Comparison of ENCODE assay signal across 2 cellular contexts in genomic region chr2:96353606-96354095, GRCh38.
TF ChIP-seq lines count a peak whose summit lies in the region.

No MANE protein-coding gene starts in this region.

TF ChIP-seq in IMR-90, 13 proteins besides CTCF, POLR2A, EP300 and RAD21:
- no peak for TF ChIP-seq SMC3 (IDR thresholded peaks at IDR 0.05; ENCODE audit: low read depth, low read length)
- no peak for TF ChIP-seq RCOR1 (IDR thresholded peaks at IDR 0.05; ENCODE audit: insufficient replicate concordance, low read length)
- no peak for TF ChIP-seq FOS (IDR thresholded peaks at IDR 0.05; ENCODE audit: low read depth, low read length)
- TF ChIP-seq ELK1 (IDR thresholded peaks at IDR 0.05; ENCODE audit: borderline replicate concordance, low read depth, low read length) = no peak
- TF ChIP-seq BHLHE40 (IDR thresholded peaks at IDR 0.05; ENCODE audit: low read depth, low read length) = no peak
- TF ChIP-seq NFE2L2 (IDR thresholded peaks at IDR 0.05; ENCODE audit: low read depth, low read length) = no peak
- TF ChIP-seq MAFK (IDR thresholded peaks at IDR 0.05; ENCODE audit: low read depth, low read length) = no peak
- TF ChIP-seq MAZ (IDR thresholded peaks at IDR 0.05; ENCODE audit: borderline replicate concordance, low read depth, low read length) = no peak
- no peak for TF ChIP-seq USF2 (IDR thresholded peaks at IDR 0.05; ENCODE audit: low read depth, low read length)
- TF ChIP-seq MXI1 (IDR thresholded peaks at IDR 0.05; ENCODE audit: borderline replicate concordance, low read depth, low read length) = no peak
- no peak for TF ChIP-seq CHD1 (IDR thresholded peaks at IDR 0.05; ENCODE audit: low read depth, low read length)

TF ChIP-seq in endothelial cell of umbilical vein, 7 proteins besides CTCF, POLR2A, EP300 and RAD21:
- TF ChIP-seq POLR2AphosphoS5 (IDR thresholded peaks at IDR 0.05; ENCODE audit: insufficient read depth, low read depth, low read length) = no peak
- no peak for TF ChIP-seq EZH2 (IDR thresholded peaks at IDR 0.05; ENCODE audit: borderline replicate concordance, low read depth, low read length, severe bottlenecking)
- no peak for TF ChIP-seq GATA2 (IDR thresholded peaks at IDR 0.05; ENCODE audit: insufficient read depth, insufficient read length, low read depth, low read length)
- no peak for TF ChIP-seq FOS (IDR thresholded peaks at IDR 0.05; ENCODE audit: borderline replicate concordance, insufficient read depth, low read length)
- no peak for TF ChIP-seq MYC (IDR thresholded peaks at IDR 0.05; ENCODE audit: low read depth, low read length)
- TF ChIP-seq MAX (IDR thresholded peaks at IDR 0.05; ENCODE audit: insufficient read depth, insufficient read length) = no peak
- no peak for TF ChIP-seq JUN (IDR thresholded peaks at IDR 0.05; ENCODE audit: borderline replicate concordance, insufficient read depth, insufficient read length, low read depth)
